In the genomic region with DNA sequence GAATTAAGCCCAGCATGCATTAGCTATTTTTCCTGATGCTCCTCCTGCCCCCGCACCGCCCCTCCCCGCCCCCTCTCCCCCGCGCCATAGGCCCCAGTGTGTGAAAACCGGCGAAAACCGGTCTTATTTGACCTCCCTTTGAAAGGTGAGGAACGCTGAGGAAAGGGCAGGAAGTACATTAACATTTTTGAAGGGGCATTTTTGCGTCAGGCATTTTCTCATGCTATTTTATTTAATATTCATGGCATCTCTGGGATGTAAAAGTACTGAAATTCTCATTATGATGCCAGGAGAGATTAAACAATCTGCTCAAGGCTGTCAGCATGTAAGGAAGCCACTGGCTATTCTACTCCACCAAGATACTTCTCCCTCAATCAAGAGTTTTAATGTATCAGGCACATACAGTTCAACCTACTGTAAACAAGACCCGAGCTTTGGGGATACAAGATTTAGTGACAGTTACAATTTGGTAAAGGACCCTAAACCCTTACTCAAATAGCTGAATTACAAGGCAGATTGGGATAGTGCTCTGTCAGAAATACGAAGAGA, we compare ENCODE assay signal across 26 cellular contexts. TPM values are rescaled to one million over a fixed set of nuclear protein-coding genes. Genes with fewer than 3 reads are reported as not detected.
DNase-seq lines count a peak whose midpoint lies in the region; ATAC-seq and TF ChIP-seq lines count a peak whose summit lies in the region.
"Had no signal": no experiment of that assay in that cellular context is flagged by ENCODE, and none has a peak within 500 bp of the region (broad histone marks: within the 10 kb centered on the region; RNA-seq: fewer than 3 reads in every experiment).

No MANE protein-coding gene starts in this region.

- no peak overlapping the region for H3K23ac ChIP-seq in mesendoderm (ENCODE audit: low read length)

- TF ChIP-seq CTCF in Caco-2 (IDR thresholded peaks at IDR 0.05; ENCODE audit: insufficient read depth in 1 of 2, low read depth in 1 of 2, low read length in 1 of 2, severe bottlenecking in 1 of 2, unreplicated experiment in 1 of 2), result no peak

- 19% methylated on average over 7 of the region's 12 CpGs for WGBS in HUES64
- 11 to 34% methylated on average over 2 to 12 of the region's 12 CpGs for whole genome bisulfite sequencing in ectodermal cell, 2 experiments
- no CpG with 5 or more reads among the region's 12 CpGs for WGBS in mesendoderm (ENCODE audit: extremely low coverage, insufficient coverage, low lambda C conversion rate)

- H3K18ac ChIP-seq in mesendoderm (ENCODE audit: low read length), result no peak overlapping the region

- no peaks in the 10 kb centered on the region for H3K79me1 ChIP-seq in mesendoderm (ENCODE audit: low read length)

- intact Hi-C loops in Caco-2 (cut with micrococcal nuclease; ENCODE audit: unreplicated experiment) (loop anchor here (2.0 to 5.0 kb wide), 2 partner anchors 190 to 229 kb away; no protein-coding TSS in a partner anchor), left colon (cut with DNase I, micrococcal nuclease) (no loop called here)

- H2BK120ac ChIP-seq in mesendoderm (ENCODE audit: low read depth, low read length), result no peak overlapping the region

- no peak overlapping the region for H2AK5ac ChIP-seq in mesendoderm (ENCODE audit: low read length)

- no peak overlapping the region for H4K5ac ChIP-seq in mesendoderm (ENCODE audit: low read length)

- peaks cover 7% of the 10 kb centered on the region for H3K4me1 Mint-ChIP-seq in Caco-2 (ENCODE audit: low read depth, unreplicated experiment)

- no peaks in the 10 kb centered on the region for H3K9me3 ChIP-seq in Caco-2
- H3K9me3 ChIP-seq in HUES64 (ENCODE audit: insufficient read depth, low read depth, low read length), result no peaks in the 10 kb centered on the region
- no peaks in the 10 kb centered on the region for H3K9me3 ChIP-seq in ectodermal cell (ENCODE audit: control insufficient read depth, low read length)
- H3K9me3 ChIP-seq: suprapubic skin, uterus had no signal

- H3K27me3 ChIP-seq in Caco-2 (replicated peaks; ENCODE audit: control insufficient read depth, insufficient read depth, low read length), result peaks cover 3% of the 10 kb centered on the region
- H3K27me3 ChIP-seq in HUES64 (ENCODE audit: insufficient read depth, low read length), result peaks cover 33% of the 10 kb centered on the region
- peaks cover 25% of the 10 kb centered on the region for H3K27me3 ChIP-seq in ectodermal cell (ENCODE audit: control insufficient read depth, insufficient read depth, low read length, poor library complexity, severe bottlenecking)
- no peaks in the 10 kb centered on the region for H3K27me3 ChIP-seq in mesendoderm (ENCODE audit: insufficient read depth, low read length, poor library complexity)
- H3K27me3 ChIP-seq: uterus had no signal

- H3K4me3 ChIP-seq in Caco-2 (ENCODE audit: low read depth, low read length) (no peak overlapping the region), HUES64 (ENCODE audit: low read length) (peak overlapping the region; percentile 58), ectodermal cell (ENCODE audit: insufficient read depth, low read depth, low read length) (peak overlapping the region; percentile 49), mesendoderm (ENCODE audit: low read length) (no peak overlapping the region)
- H3K4me3 ChIP-seq: uterus had no signal

- H4K8ac ChIP-seq in mesendoderm (ENCODE audit: low read depth, low read length), result no peak overlapping the region

- no peak overlapping the region for H3K27ac Mint-ChIP-seq in Caco-2 (ENCODE audit: unreplicated experiment)
- H3K27ac Mint-ChIP-seq: activated naive CD8-positive, alpha-beta T cell treated with anti-CD3 and anti-CD28 coated beads, Interleukin-2, amount 10 ng/mL, durations not matched to agents 7 days and 5 days; stimulated activated effector memory CD8-positive, alpha-beta T cell treated with anti-CD3 and anti-CD28 coated beads, Interleukin-12 subunit alpha, Interleukin-12 subunit beta, amount 100 ng/mL, for 72 hours; T-helper 17 cell had no signal

- peak overlapping the region; percentile 81; the same call in 1 of the 2 replicates for H3K27ac ChIP-seq in HUES64 (ENCODE audit: low read depth, low read length)
- no peak overlapping the region for H3K27ac ChIP-seq in ectodermal cell (ENCODE audit: insufficient read depth, low read depth, low read length, poor library complexity, severe bottlenecking)
- H3K27ac ChIP-seq in mesendoderm (ENCODE audit: low read depth, low read length), result no peak overlapping the region
- H3K27ac ChIP-seq: foreskin keratinocyte, suprapubic skin, uterus had no signal

- H2BK5ac ChIP-seq in mesendoderm (ENCODE audit: low read length), result no peak overlapping the region

- H3K4me1 ChIP-seq in Caco-2 (no peaks in the 10 kb centered on the region), HUES64 (ENCODE audit: insufficient read depth, low read length) (peaks cover 37% of the 10 kb centered on the region), ectodermal cell (ENCODE audit: control insufficient read depth, insufficient read depth, low read length) (peaks cover 26% of the 10 kb centered on the region), mesendoderm (ENCODE audit: control insufficient read depth, low read depth, low read length) (peaks cover 8% of the 10 kb centered on the region)

- H3K56ac ChIP-seq in mesendoderm (ENCODE audit: low read length), result peak overlapping the region; percentile 2

- no peak overlapping the region for H3K4me2 ChIP-seq in mesendoderm (ENCODE audit: low read length)

- ATAC-seq in HG02798 (IDR thresholded peaks at IDR 0.05; ENCODE audit: poor library complexity, unreplicated experiment), result no peak
- ATAC-seq in left colon, result no peak
- ATAC-seq in HG02970 (IDR thresholded peaks at IDR 0.05; ENCODE audit: low FRiP score, unreplicated experiment), result no peak
- ATAC-seq: naive thymus-derived CD8-positive, alpha-beta T cell; stimulated activated effector memory CD8-positive, alpha-beta T cell treated with anti-CD3 and anti-CD28 coated beads, Interleukin-12 subunit alpha, Interleukin-12 subunit beta, amount 100 ng/mL, for 72 hours; T-helper 17 cell had no signal

- no peak for DNase-seq in Caco-2
- peak; percentile 68 for DNase-seq in mesendoderm
- no peak for DNase-seq in germinal center (ENCODE audit: low spot score)
- no peak for DNase-seq in left colon
- DNase-seq: activated CD4-positive, alpha-beta T cell treated with anti-CD3 and anti-CD28 coated beads, Interleukin-2, amount 50 U/mL, for 1 hour; activated naive CD8-positive, alpha-beta T cell treated with anti-CD3 and anti-CD28 coated beads, Interleukin-2, amount 10 ng/mL, durations not matched to agents 7 days and 5 days; cerebellar nuclear complex; erythroblast; left cardiac atrium; MV-4-11; naive thymus-derived CD8-positive, alpha-beta T cell; NCI-H187 treated with DMSO at 0.1 percent for 48 hours; stimulated activated CD4-positive, alpha-beta T cell treated with anti-CD3 and anti-CD28 coated beads, Interleukin-1b, Interleukin-23, amount 100 ng/mL, for 48 hours; T-helper 17 cell; uterus had no signal

- H3K9me3 Mint-ChIP-seq in Caco-2 (ENCODE audit: unreplicated experiment), result no peaks in the 10 kb centered on the region
- H3K9me3 Mint-ChIP-seq: activated naive CD8-positive, alpha-beta T cell treated with anti-CD3 and anti-CD28 coated beads, Interleukin-2, amount 10 ng/mL, durations not matched to agents 7 days and 5 days; naive thymus-derived CD8-positive, alpha-beta T cell; stimulated activated effector memory CD8-positive, alpha-beta T cell treated with anti-CD3 and anti-CD28 coated beads, Interleukin-12 subunit alpha, Interleukin-12 subunit beta, amount 100 ng/mL, for 72 hours had no signal

- CTCF ChIA-PET in Caco-2 (lab: Charles Lee), result interaction anchor here (0.7 to 1.1 kb wide), 2 partner anchors 90 to 91 kb away, joined by 3 to 4 read pairs; no protein-coding TSS in a partner anchor

- H3K79me2 ChIP-seq in mesendoderm (ENCODE audit: control insufficient read depth, insufficient read depth, low read length), result no peaks in the 10 kb centered on the region

- H3K27me3 Mint-ChIP-seq in Caco-2 (ENCODE audit: insufficient read depth, unreplicated experiment), result peaks cover 24% of the 10 kb centered on the region

- no TSS peak for BruUV-seq in Caco-2 (replicated peaks; lab: Mats Ljungman, UMichigan)

- H3K36me3 ChIP-seq in Caco-2 (ENCODE audit: control insufficient read depth, insufficient read depth, low read length), result no peaks in the 10 kb centered on the region
- no peaks in the 10 kb centered on the region for H3K36me3 ChIP-seq in HUES64 (ENCODE audit: insufficient read depth, low read length)
- no peaks in the 10 kb centered on the region for H3K36me3 ChIP-seq in ectodermal cell (ENCODE audit: control insufficient read depth, insufficient read depth, low read length)
- H3K36me3 ChIP-seq in mesendoderm (ENCODE audit: control insufficient read depth, insufficient read depth, low read length), result no peaks in the 10 kb centered on the region
- H3K36me3 ChIP-seq: suprapubic skin, uterus had no signal

- H3K36me3 Mint-ChIP-seq in Caco-2 (ENCODE audit: insufficient read depth, unreplicated experiment), result no peaks in the 10 kb centered on the region
- H3K36me3 Mint-ChIP-seq: activated naive CD8-positive, alpha-beta T cell treated with anti-CD3 and anti-CD28 coated beads, Interleukin-2, amount 10 ng/mL, durations not matched to agents 7 days and 5 days; naive thymus-derived CD8-positive, alpha-beta T cell; stimulated activated effector memory CD8-positive, alpha-beta T cell treated with anti-CD3 and anti-CD28 coated beads, Interleukin-12 subunit alpha, Interleukin-12 subunit beta, amount 100 ng/mL, for 72 hours had no signal

- POLR2A ChIA-PET in Caco-2 (lab: Charles Lee), result no interaction called here

- H2BK15ac ChIP-seq in mesendoderm (replicated peaks; ENCODE audit: low read depth), result peak overlapping the region; percentile 19

- no peak overlapping the region for H3K4ac ChIP-seq in mesendoderm (ENCODE audit: low read depth, low read length)

- H3K9ac ChIP-seq in HUES64 (ENCODE audit: low read depth, low read length), result peak overlapping the region; percentile 29; the same call in 1 of the 2 replicates
- H3K9ac ChIP-seq in mesendoderm (ENCODE audit: low read length), result peak overlapping the region; percentile 4

- H3K4me3 Mint-ChIP-seq in Caco-2 (ENCODE audit: unreplicated experiment), result peak overlapping the region; percentile 76

RNA-seq across cellular contexts. Expression of a gene that starts 1.2 kb away (rescaled TPM):
- total RNA-seq in Caco-2 (2022), result not detected in 2 replicates
- 19.9 TPM for polyA plus RNA-seq in HUES64 (2013, experiment 1 of 2)
- 28.8 TPM for polyA plus RNA-seq in HUES64 (2013, experiment 2 of 2)
- polyA plus RNA-seq in ectodermal cell (2013, experiment 1 of 4), result 11.0 TPM
- 9.9 TPM for polyA plus RNA-seq in ectodermal cell (2013, experiment 2 of 4)
- 10.5 TPM for polyA plus RNA-seq in ectodermal cell (2013, experiment 3 of 4)
- polyA plus RNA-seq in ectodermal cell (2013, experiment 4 of 4), result 10.9 TPM
- polyA plus RNA-seq in mesendoderm (2013, experiment 1 of 2), result 12.9 TPM
- polyA plus RNA-seq in mesendoderm (2013, experiment 2 of 2), result 13.7 TPM
- total RNA-seq in left colon, result under 1 TPM; 0.42 to 0.67 TPM
- total RNA-seq: A673; activated naive CD8-positive, alpha-beta T cell treated with anti-CD3 and anti-CD28 coated beads, Interleukin-2, amount 10 ng/mL, durations not matched to agents 7 days and 5 days; left cardiac atrium; naive thymus-derived CD8-positive, alpha-beta T cell; T-helper 17 cell had no signal
- polyA plus RNA-seq: BJ; naive thymus-derived CD8-positive, alpha-beta T cell had no signal

RNA-seq across cellular contexts. Expression of a gene that starts 45.3 kb away (rescaled TPM):
- total RNA-seq in Caco-2 (2022) (not detected in 2 replicates), left colon (not detected)
- not detected for polyA plus RNA-seq in HUES64 (2013, experiment 1 of 2)
- polyA plus RNA-seq in HUES64 (2013, experiment 2 of 2), result not detected
- polyA plus RNA-seq in ectodermal cell (2013, experiment 1 of 4), result not detected
- polyA plus RNA-seq in ectodermal cell (2013, experiment 2 of 4), result not detected
- not detected for polyA plus RNA-seq in ectodermal cell (2013, experiment 3 of 4)
- not detected for polyA plus RNA-seq in ectodermal cell (2013, experiment 4 of 4)
- polyA plus RNA-seq in mesendoderm (2013, experiment 1 of 2), result 0.14 TPM
- polyA plus RNA-seq in mesendoderm (2013, experiment 2 of 2), result 0.04 TPM
- total RNA-seq: A673; activated naive CD8-positive, alpha-beta T cell treated with anti-CD3 and anti-CD28 coated beads, Interleukin-2, amount 10 ng/mL, durations not matched to agents 7 days and 5 days; foreskin keratinocyte; HT-29; left cardiac atrium; naive thymus-derived CD8-positive, alpha-beta T cell; progenitor cell of endocrine pancreas; suprapubic skin; T-helper 17 cell; uterus had no signal
- polyA plus RNA-seq: BJ; foreskin keratinocyte; naive thymus-derived CD8-positive, alpha-beta T cell had no signal

Comparison
In these comparisons a context has a peak if more than half of its experiments do, and no peak if none do; other contexts are left out.
1. H3K4me3 ChIP-seq: peak in HUES64 (single experiment) and ectodermal cell (single experiment); none in Caco-2 (single experiment) and mesendoderm (single experiment).